8 cellular contexts compared by ENCODE assay signal in the genomic region with DNA sequence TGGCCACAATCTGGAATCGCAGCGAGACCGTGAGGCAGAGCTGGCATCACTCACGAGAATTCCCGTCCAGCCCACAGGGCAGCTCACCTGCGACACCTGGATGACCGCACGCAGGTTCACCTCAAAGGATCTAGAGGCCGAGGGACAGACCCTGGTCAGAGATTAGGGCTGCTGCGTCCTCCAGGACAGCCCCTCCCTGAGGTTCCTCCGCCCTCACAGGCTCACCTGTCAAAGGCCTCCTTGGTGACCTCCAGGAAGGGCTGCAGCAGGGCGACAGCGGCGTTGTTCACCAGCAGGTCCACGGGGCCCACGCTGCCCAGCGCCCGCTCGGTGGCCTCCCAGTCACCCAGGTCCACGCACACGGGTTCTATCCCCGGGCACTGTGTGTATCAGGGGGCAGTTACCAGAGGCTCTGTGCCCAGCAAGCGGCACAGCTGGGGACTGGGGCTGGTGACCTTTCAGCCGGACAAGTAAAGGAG. TPM values are rescaled to one million over a fixed set of nuclear protein-coding genes. Genes with fewer than 3 reads are reported as not detected.
A peak's percentile ranks its signal among the peaks of the same experiment; 100 is the strongest.
DNase-seq lines count a peak whose midpoint lies in the region; ATAC-seq and TF ChIP-seq lines count a peak whose summit lies in the region.

No MANE protein-coding gene starts in this region.

- H3K36me3 ChIP-seq in RWPE2 (ENCODE audit: low read depth) (peaks cover 18% of the 10 kb centered on the region), sigmoid colon (no peaks in the 10 kb centered on the region)

- H3K27me3 ChIP-seq in RWPE2 (ENCODE audit: insufficient read depth, poor library complexity, severe bottlenecking) (no peaks in the 10 kb centered on the region), sigmoid colon (peaks cover 6 to 21% (median 18%) of the 10 kb centered on the region in 3 donors)

- peak overlapping the region; percentile 35 for H3K27ac ChIP-seq in RWPE2 (ENCODE audit: poor library complexity, severe bottlenecking)
- H3K27ac ChIP-seq in sigmoid colon = peak overlapping the region; percentile 93 to 98 (median 98)

- H3K9me3 ChIP-seq in RWPE2 (ENCODE audit: severe bottlenecking) (no peaks in the 10 kb centered on the region), sigmoid colon (no peaks in the 10 kb centered on the region)

- ATAC-seq in GM18867 (IDR thresholded peaks at IDR 0.05; ENCODE audit: unreplicated experiment) (peak; percentile 8), RWPE2 (ENCODE audit: low read depth) (no peak), HG03439 (IDR thresholded peaks at IDR 0.05; ENCODE audit: unreplicated experiment) (no peak), HG03460 (IDR thresholded peaks at IDR 0.05; ENCODE audit: unreplicated experiment) (no peak)

- intact Hi-C loops in sigmoid colon (cut with DNase I) = loop anchor here (2.0 kb wide), 1 partner anchor 62 kb away; the partner anchor contains the start of gene FASN

- DNase-seq in RWPE2 (ENCODE audit: low spot score) = no peak
- no peak for DNase-seq in fibroblast of pulmonary artery (ENCODE audit: low read depth)
- DNase-seq in sigmoid colon = no peak
- DNase-seq in superior temporal gyrus (ENCODE audit: extremely low spot score) = no peak
- no peak for DNase-seq in SW 1271 (lab: John Stamatoyannopoulos, UW)

- TF ChIP-seq CTCF in RWPE2 (IDR thresholded peaks at IDR 0.05; ENCODE audit: poor library complexity, severe bottlenecking) = no peak
- TF ChIP-seq CTCF in fibroblast of pulmonary artery (IDR thresholded peaks at IDR 0.05; ENCODE audit: low read length, missing control alignments) = no peak
- no peak for TF ChIP-seq CTCF in sigmoid colon (IDR thresholded peaks at IDR 0.05)

- TF ChIP-seq EP300 in sigmoid colon (IDR thresholded peaks at IDR 0.05) = no peak

- WGBS in sigmoid colon, 2 donors = 15 to 39% methylated on average over 24 of the region's 24 CpGs

- no peaks in the 10 kb centered on the region for H3K4me1 ChIP-seq in RWPE2 (ENCODE audit: insufficient read depth, poor library complexity, severe bottlenecking)
- peaks cover 3 to 28% (median 23%) of the 10 kb centered on the region in 4 donors for H3K4me1 ChIP-seq in sigmoid colon

- H3K4me3 ChIP-seq in RWPE2 (ENCODE audit: severe bottlenecking) = peak overlapping the region; percentile 65
- peak overlapping the region; percentile 67 for H3K4me3 ChIP-seq in fibroblast of pulmonary artery (replicated peaks; ENCODE audit: low read depth, low read length)
- H3K4me3 ChIP-seq in sigmoid colon = peak overlapping the region; percentile 58 to 77 (median 65)

- TF ChIP-seq POLR2A in sigmoid colon (IDR thresholded peaks at IDR 0.05) = no peak

RNA-seq across cellular contexts. Expression of gene DCXR, which starts 0.8 kb away (rescaled TPM):
- total RNA-seq in sigmoid colon = 10 to 100 TPM; 44.3 to 94.8 (median 86.3) TPM
- 100 to 1,000 TPM; 130 to 163 (median 147) TPM for polyA plus RNA-seq in sigmoid colon

RNA-seq across cellular contexts. Expression of gene RAC3, which starts 5.2 kb away (rescaled TPM):
- 1 to 10 TPM in 3 of 4 donors, under 1 TPM in 1; 0.99 to 6.1 (median 2.8) TPM for total RNA-seq in sigmoid colon
- 10 to 100 TPM in 1 of 3 donors, 1 to 10 TPM in 1, under 1 TPM in 1; 0.60 to 11.8 (median 2.8) TPM for polyA plus RNA-seq in sigmoid colon

RNA-seq across cellular contexts. Expression of gene LRRC45, which starts 13.6 kb away (rescaled TPM):
- total RNA-seq in sigmoid colon = 1 to 10 TPM; 5.3 to 8.8 (median 6.9) TPM
- 10 to 100 TPM in 1 of 3 donors, 1 to 10 TPM in 2; 6.6 to 28.6 (median 6.7) TPM for polyA plus RNA-seq in sigmoid colon

RNA-seq across cellular contexts. Expression of gene CENPX, which starts 14.0 kb away (rescaled TPM):
- total RNA-seq in sigmoid colon = 100 to 1,000 TPM in 3 of 4 donors, 10 to 100 TPM in 1; 78.4 to 164 (median 124) TPM
- 100 to 1,000 TPM; 249 to 273 (median 258) TPM for polyA plus RNA-seq in sigmoid colon

RNA-seq across cellular contexts. Expression of gene RFNG, which starts 14.9 kb away (rescaled TPM):
- 10 to 100 TPM; 31.7 to 37.4 (median 33.7) TPM for total RNA-seq in sigmoid colon
- polyA plus RNA-seq in sigmoid colon = 10 to 100 TPM; 13.6 to 38.6 (median 23.4) TPM
